In genomic region chr10:16809074-16809718, GRCh38 we compare ENCODE assay signal across 8 cellular contexts. TPM values are rescaled to one million over a fixed set of nuclear protein-coding genes. Genes with fewer than 3 reads are reported as not detected.
A peak's percentile ranks its signal among the peaks of the same experiment; 100 is the strongest.
DNase-seq lines count a peak whose midpoint lies in the region; ATAC-seq, FAIRE-seq and TF ChIP-seq lines count a peak whose summit lies in the region.

No MANE protein-coding gene starts in this region.

- TF ChIP-seq CTCF in GM13977 (IDR thresholded peaks at IDR 0.05; ENCODE audit: extremely low read depth, insufficient read depth, missing control alignments) (peak; percentile 78), gastroesophageal sphincter (IDR thresholded peaks at IDR 0.05) (peak in 3 of 4 experiments; percentile 9 to 40 (median 19))

- H3K9me3 ChIP-seq in gastroesophageal sphincter: no peaks in the 10 kb centered on the region

- no peak for TF ChIP-seq POLR2A in gastroesophageal sphincter (IDR thresholded peaks at IDR 0.05)

- H3K27me3 ChIP-seq in gastroesophageal sphincter: no peaks in the 10 kb centered on the region

- ATAC-seq in HG02678 (IDR thresholded peaks at IDR 0.05; ENCODE audit: unreplicated experiment): peak; percentile 78
- no peak for ATAC-seq in gastroesophageal sphincter

- DNase-seq in ACHN: peak; percentile 33
- DNase-seq in GM13977 (ENCODE audit: low spot score): peak; percentile 57
- peak; percentile 9 for DNase-seq in NCI-H748 treated with DMSO at 0.1 percent for 48 hours (lab: John Stamatoyannopoulos, UW)
- peak; percentile 35 for DNase-seq in activated T-cell treated with anti-CD3 and anti-CD28 coated beads, Interleukin-2, amount 50 U/mL, for 1 hour
- peak; percentile 17 for DNase-seq in retina
- DNase-seq in RCC 7860 (ENCODE audit: low spot score): no peak

- no peak for TF ChIP-seq EP300 in gastroesophageal sphincter (IDR thresholded peaks at IDR 0.05)

- 50 to 85% methylated on average over 2 to 5 of the region's 6 CpGs for WGBS in gastroesophageal sphincter (ENCODE audit: low coverage in 1 of 2), 2 donors

- FAIRE-seq in RCC 7860 (lab: Jason Lieb, UNC): no peak

- no peak overlapping the region for H3K4me3 ChIP-seq in gastroesophageal sphincter

- H3K27ac ChIP-seq in gastroesophageal sphincter: no peak overlapping the region

- H3K4me1 ChIP-seq in gastroesophageal sphincter: peaks cover 0 to 22% (median 0%) of the 10 kb centered on the region in 3 donors

- in situ Hi-C loops in ACHN (cut with HindIII; ENCODE audit: low pct_ligation_motif_present, low pct_unique_long_range_greater_than_20kb, low sequenced_read_pairs): no loop called here
- in situ Hi-C loops in GM13977 (cut with MboI; ENCODE audit: low pct_unique_long_range_greater_than_20kb, low sequenced_read_pairs, unreplicated experiment): loop anchor here (25.0 kb wide), 1 partner anchor 922 kb away; no protein-coding TSS in a partner anchor

- H3K36me3 ChIP-seq in gastroesophageal sphincter: no peaks in the 10 kb centered on the region

RNA-seq across cellular contexts. Expression of gene RSU1, which starts 8.0 kb away (rescaled TPM):
- 100 to 1,000 TPM in 3 of 4 donors, 10 to 100 TPM in 1; 87.0 to 149 (median 117) TPM for total RNA-seq in gastroesophageal sphincter
